ENCODE assay signal across 31 cellular contexts in genomic region chr11:1375161-1375954, GRCh38. TPM values are rescaled to one million over a fixed set of nuclear protein-coding genes. Genes with fewer than 3 reads are reported as not detected.
"Had no signal": no experiment of that assay in that cellular context is flagged by ENCODE, and none has a peak within 500 bp of the region (broad histone marks: within the 10 kb centered on the region; RNA-seq: fewer than 3 reads in every experiment).

No MANE protein-coding gene starts in this region.

- H3K4me2 ChIP-seq: smooth muscle cell had no signal

- H3K27ac Mint-ChIP-seq: naive thymus-derived CD4-positive, alpha-beta T cell; nephron had no signal

- H3K9me3 Mint-ChIP-seq: central memory CD8-positive, alpha-beta T cell; effector memory CD8-positive, alpha-beta T cell had no signal

- FAIRE-seq: endometrium, keratinocyte, urothelium cell line had no signal

- H3K4me1 ChIP-seq: gastrocnemius medialis, left lung, tibial nerve, upper lobe of left lung had no signal

- H3K4me1 Mint-ChIP-seq: central memory CD8-positive, alpha-beta T cell; naive thymus-derived CD4-positive, alpha-beta T cell; nephron had no signal

- H3K27me3 ChIP-seq: ovary, tibial nerve, upper lobe of left lung had no signal

- H3K9me3 ChIP-seq: gastrocnemius medialis, left lung, ovary, thoracic aorta, upper lobe of left lung had no signal

- H3K4me3 Mint-ChIP-seq: central memory CD8-positive, alpha-beta T cell; effector memory CD8-positive, alpha-beta T cell; naive thymus-derived CD4-positive, alpha-beta T cell; nephron had no signal

- DNase-seq: dermis blood vessel endothelial cell; effector memory CD8-positive, alpha-beta T cell; erythroblast; foreskin fibroblast; gastrocnemius medialis; head of caudate nucleus; left cardiac atrium; mammary epithelial cell; mesendoderm; midbrain; occipital lobe; ovary; retina; stimulated activated CD4-positive, alpha-beta T cell treated with anti-CD3 and anti-CD28 coated beads, Interleukin-12 subunit alpha, Interleukin-12 subunit beta, amount 100 ng/mL, for 4 hours; stimulated activated CD4-positive, alpha-beta T cell treated with anti-CD3 and anti-CD28 coated beads, Interleukin-1b, Interleukin-23, amount 100 ng/mL, for 48 hours; stimulated activated CD4-positive, alpha-beta T cell treated with anti-CD3 and anti-CD28 coated beads, Interleukin-4, amount 100 ng/mL, for 1 hour; stimulated activated CD8-positive, alpha-beta memory T cell treated with anti-CD3 and anti-CD28 coated beads, Interleukin-4, amount 100 ng/mL, for 48 hours; stimulated activated naive CD4-positive, alpha-beta T cell treated with Interleukin-2 at 50 U/mL for 16 hours; upper lobe of left lung had no signal

- H3K36me3 ChIP-seq: gastrocnemius medialis, left lung, ovary, thoracic aorta, tibial nerve, upper lobe of left lung had no signal

- H3K27ac ChIP-seq: coronary artery, gastrocnemius medialis, left lung, ovary, thoracic aorta, tibial nerve, upper lobe of left lung had no signal

- H3K27me3 Mint-ChIP-seq: central memory CD8-positive, alpha-beta T cell had no signal

- ATAC-seq: effector memory CD8-positive, alpha-beta T cell; gastrocnemius medialis; left cardiac atrium; left lung; naive thymus-derived CD4-positive, alpha-beta T cell; sciatic nerve had no signal

- H3K4me3 ChIP-seq: coronary artery, gastrocnemius medialis, left lung, ovary, smooth muscle cell, thoracic aorta, tibial nerve, upper lobe of left lung had no signal

RNA-seq across cellular contexts. Expression of gene BRSK2, which starts 14.4 kb away (rescaled TPM):
- polyA plus RNA-seq: naive thymus-derived CD4-positive, alpha-beta T cell had no signal
